In the genomic region with DNA sequence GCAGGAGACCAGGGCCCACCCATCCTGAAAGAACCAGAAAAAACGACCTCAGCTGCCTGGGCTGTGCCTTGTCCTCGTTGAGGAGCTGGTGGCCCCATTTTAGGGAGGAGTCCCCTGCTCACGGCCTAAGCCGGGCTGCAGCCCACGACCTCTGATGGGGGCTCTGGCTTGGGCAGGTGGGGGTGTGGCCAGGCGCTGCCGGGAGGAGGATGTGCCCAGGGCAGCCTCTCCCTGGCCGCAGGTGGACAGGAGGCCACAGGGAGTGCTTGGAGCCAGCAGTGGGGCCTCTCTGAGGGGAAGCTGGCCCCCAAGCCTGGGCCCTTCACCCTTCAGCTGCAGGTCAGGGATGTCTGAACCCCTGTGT, we compare ENCODE assay signal across 24 cellular contexts. TPM values are rescaled to one million over a fixed set of nuclear protein-coding genes. Genes with fewer than 3 reads are reported as not detected.
DNase-seq lines count a peak whose midpoint lies in the region; ATAC-seq, FAIRE-seq and TF ChIP-seq lines count a peak whose summit lies in the region.
"Had no signal": no experiment of that assay in that cellular context is flagged by ENCODE, and none has a peak within 500 bp of the region (broad histone marks: within the 10 kb centered on the region; RNA-seq: fewer than 3 reads in every experiment).

No MANE protein-coding gene starts in this region.

- BruUV-seq in Caco-2 (replicated peaks; lab: Mats Ljungman, UMichigan) (no TSS peak), K562 (replicated peaks; lab: Mats Ljungman, UMichigan) (no TSS peak)

- CTCF ChIA-PET in Caco-2 (lab: Charles Lee) (interaction anchor here (1.8 kb wide), 1 partner anchor 13 kb away, joined by 4 read pairs; no protein-coding TSS in a partner anchor), K562 (lab: Yijun Ruan, JAX; ENCODE audit: low intra/inter-chr PET ratio) (no interaction called here)

- H3K9ac ChIP-seq in K562 (ENCODE audit: insufficient read depth in 1 of 2, low read depth in 2 of 2, low read length in 2 of 2): peak overlapping the region in 1 of 2 experiments; percentile 76; a peak in 2 of 4 replicates

- intact Hi-C loops in Caco-2 (cut with micrococcal nuclease; ENCODE audit: unreplicated experiment): no loop called here
- intact Hi-C loops in K562 (cut with micrococcal nuclease): no loop called here
- intact Hi-C loops in sigmoid colon (cut with DNase I): no loop called here
- intact Hi-C loops in natural killer cell (cut with micrococcal nuclease): no loop called here

- H3K4me3 Mint-ChIP-seq in Caco-2 (ENCODE audit: unreplicated experiment): peak overlapping the region; percentile 66
- H3K4me3 Mint-ChIP-seq in natural killer cell: no peak overlapping the region
- H3K4me3 Mint-ChIP-seq: dendritic cell treated with granulocyte-macrophage colony-stimulating factor and Interleukin-4, amounts not matched to agents 40 ng/mL and 50 ng/mL, for 4 days had no signal

- H3K4me1 ChIP-seq in Caco-2 (peaks cover 11% of the 10 kb centered on the region), K562 (replicated peaks in 1 of 2; ENCODE audit: control insufficient read depth in 2 of 2, insufficient read depth in 2 of 2, low read length in 2 of 2) (peaks cover 10 to 70% of the 10 kb centered on the region in 2 experiments; a peak in 4 of 5 replicates), sigmoid colon (peaks cover 0 to 32% (median 26%) of the 10 kb centered on the region in 4 donors), suprapubic skin (peaks cover 33% of the 10 kb centered on the region)

- H3K9me3 Mint-ChIP-seq in Caco-2 (ENCODE audit: unreplicated experiment) (no peaks in the 10 kb centered on the region), natural killer cell (no peaks in the 10 kb centered on the region)
- H3K9me3 Mint-ChIP-seq: dendritic cell treated with granulocyte-macrophage colony-stimulating factor and Interleukin-4, amounts not matched to agents 40 ng/mL and 50 ng/mL, for 4 days; IgD-negative memory B cell; mesothelial cell of epicardium had no signal

- no peak overlapping the region for H3K27ac ChIP-seq in K562 (ENCODE audit: extremely low read depth, low read depth, low read length)
- peak overlapping the region; percentile 38 for H3K27ac ChIP-seq in layer of hippocampus (ENCODE audit: low read depth, low read length)
- H3K27ac ChIP-seq in sigmoid colon: peak overlapping the region; percentile 3 to 62 (median 28)
- H3K27ac ChIP-seq in suprapubic skin: no peak overlapping the region
- H3K27ac ChIP-seq: prostate gland had no signal

- no peaks in the 10 kb centered on the region for H3K27me3 ChIP-seq in Caco-2 (replicated peaks; ENCODE audit: control insufficient read depth, insufficient read depth, low read length)
- H3K27me3 ChIP-seq in K562 (ENCODE audit: control insufficient read depth in 2 of 2, insufficient read depth in 2 of 2, low read length in 2 of 2): no peaks in the 10 kb centered on the region
- H3K27me3 ChIP-seq in layer of hippocampus (ENCODE audit: control insufficient read depth, insufficient read depth, low read length): peaks cover 5% of the 10 kb centered on the region
- peaks cover 0 to 20% (median 20%) of the 10 kb centered on the region in 3 donors for H3K27me3 ChIP-seq in sigmoid colon
- H3K27me3 ChIP-seq in suprapubic skin: peaks cover 26% of the 10 kb centered on the region
- H3K27me3 ChIP-seq: MG63 had no signal

- H3K9me3 ChIP-seq in Caco-2 (no peaks in the 10 kb centered on the region), K562 (replicated peaks; ENCODE audit: control insufficient read depth, insufficient read depth, low read depth, low read length) (no peaks in the 10 kb centered on the region), sigmoid colon (no peaks in the 10 kb centered on the region), suprapubic skin (no peaks in the 10 kb centered on the region)
- H3K9me3 ChIP-seq: MG63, prostate gland had no signal

- H3K27me3 Mint-ChIP-seq in Caco-2 (ENCODE audit: insufficient read depth, unreplicated experiment) (no peaks in the 10 kb centered on the region), natural killer cell (ENCODE audit: low read depth in 2 of 2) (peaks cover 24 to 29% of the 10 kb centered on the region in 2 donors)

- no peak for TF ChIP-seq POLR2A in K562 (conservative IDR thresholded peaks at IDR 0.05)
- TF ChIP-seq POLR2A in sigmoid colon (IDR thresholded peaks at IDR 0.05): no peak
- no peak for TF ChIP-seq POLR2A in suprapubic skin (IDR thresholded peaks at IDR 0.05)

- in situ Hi-C loops in K562 (cut with MboI): no loop called here

- H3K79me2 ChIP-seq in K562 (ENCODE audit: control insufficient read depth, insufficient read depth, low read length): peaks cover 12% of the 10 kb centered on the region

- no peak for DNase-seq in Caco-2
- no peak for DNase-seq in K562 (ENCODE audit: extremely low read depth in 1 of 4, low spot score in 3 of 4)
- DNase-seq in sigmoid colon: no peak
- no peak for DNase-seq in suprapubic skin (ENCODE audit: low spot score in 2 of 2)
- no peak for DNase-seq in natural killer cell
- no peak for DNase-seq in HuH-7 (ENCODE audit: low spot score)
- DNase-seq: ACHN; activated CD4-positive, alpha-beta T cell treated with anti-CD3 and anti-CD28 coated beads, Interleukin-2, amount 50 U/mL, for 1 hour; activated CD8-positive, alpha-beta memory T cell treated with anti-CD3 and anti-CD28 coated beads, Interleukin-2, amount 50 U/mL, for 4 hours; foreskin fibroblast; MG63; NCI-H1694; OCI-M1; T-helper 1 cell had no signal

- H3K9me1 ChIP-seq in K562 (ENCODE audit: control insufficient read depth, insufficient read depth, low read length): no peaks in the 10 kb centered on the region

- WGBS in K562 (ENCODE audit: insufficient coverage, low coverage, missing lambda C conversion rate): 63% methylated on average over 8 of the region's 8 CpGs
- WGBS in sigmoid colon, 2 donors: 24 to 52% methylated on average over 8 of the region's 8 CpGs
- no CpG with 5 or more reads among the region's 8 CpGs for WGBS in suprapubic skin

- H4K20me1 ChIP-seq in K562 (replicated peaks; ENCODE audit: control insufficient read depth, insufficient read depth, low read length): no peaks in the 10 kb centered on the region

- H3K36me3 Mint-ChIP-seq in Caco-2 (ENCODE audit: insufficient read depth, unreplicated experiment) (peaks cover 6% of the 10 kb centered on the region), natural killer cell (no peaks in the 10 kb centered on the region)
- H3K36me3 Mint-ChIP-seq: IgD-negative memory B cell had no signal

- no peak for ATAC-seq in K562
- no peak for ATAC-seq in natural killer cell
- no peak for ATAC-seq in HG03571 (IDR thresholded peaks at IDR 0.05; ENCODE audit: unreplicated experiment)

- TF ChIP-seq RAD21 in K562 (CRISPR knock-in tag; conservative IDR thresholded peaks at IDR 0.05 in 1 of 2, IDR thresholded peaks at IDR 0.05 in 1 of 2): no peak

- FAIRE-seq in K562 (lab: Jason Lieb, UNC): no peak
- FAIRE-seq: bronchial epithelial cell had no signal

- H2AFZ ChIP-seq in K562 (ENCODE audit: low read depth, low read length): no peak overlapping the region

- POLR2A ChIA-PET in Caco-2 (lab: Charles Lee): interaction anchor here (1.2 kb wide), 1 partner anchor 13 kb away, joined by 5 read pairs; no protein-coding TSS in a partner anchor
- POLR2A ChIA-PET in K562 (lab: Yijun Ruan, JAX): interaction anchor here (0.7 to 3.2 kb wide), 3 partner anchors 9 to 13 kb away, joined by 3 to 44 read pairs (median 4); no protein-coding TSS in a partner anchor

- no peak overlapping the region for H3K4me2 ChIP-seq in K562 (ENCODE audit: insufficient read depth, low read length)

- H3K4me1 Mint-ChIP-seq in Caco-2 (ENCODE audit: low read depth, unreplicated experiment) (peaks cover 6% of the 10 kb centered on the region), natural killer cell (peaks cover 6 to 7% of the 10 kb centered on the region in 2 donors)

- TF ChIP-seq CTCF in Caco-2 (IDR thresholded peaks at IDR 0.05; ENCODE audit: insufficient read depth in 1 of 2, low read depth in 1 of 2, low read length in 1 of 2, severe bottlenecking in 1 of 2, unreplicated experiment in 1 of 2) (no peak), K562 (IDR thresholded peaks at IDR 0.05 in 2 of 3, conservative IDR thresholded peaks at IDR 0.05 in 1 of 3; ENCODE audit: insufficient read depth in 2 of 3, low read depth in 1 of 3, low read length in 3 of 3) (no peak), sigmoid colon (IDR thresholded peaks at IDR 0.05) (no peak), suprapubic skin (IDR thresholded peaks at IDR 0.05) (no peak), natural killer cell (IDR thresholded peaks at IDR 0.05) (no peak)

- H3K4me3 ChIP-seq in Caco-2 (ENCODE audit: low read depth, low read length) (no peak overlapping the region), K562 (no peak overlapping the region), sigmoid colon (no peak overlapping the region), suprapubic skin (no peak overlapping the region)
- H3K4me3 ChIP-seq: MG63, prostate gland had no signal

- H3K36me3 ChIP-seq in Caco-2 (ENCODE audit: control insufficient read depth, insufficient read depth, low read length) (peaks cover 2% of the 10 kb centered on the region), K562 (ENCODE audit: control insufficient read depth, insufficient read depth, low read length) (peaks cover 4% of the 10 kb centered on the region; the same call in 1 of the 3 replicates), sigmoid colon (no peaks in the 10 kb centered on the region), suprapubic skin (no peaks in the 10 kb centered on the region)
- H3K36me3 ChIP-seq: MG63, prostate gland had no signal

- H3K27ac Mint-ChIP-seq in Caco-2 (ENCODE audit: unreplicated experiment) (no peak overlapping the region), natural killer cell (no peak overlapping the region)
- H3K27ac Mint-ChIP-seq: CD14-positive monocyte; dendritic cell treated with granulocyte-macrophage colony-stimulating factor and Interleukin-4, amounts not matched to agents 40 ng/mL and 50 ng/mL, for 4 days; IgD-negative memory B cell; mesothelial cell of epicardium had no signal

- TF ChIP-seq EP300 in K562 (IDR thresholded peaks at IDR 0.05; ENCODE audit: low read length) (no peak), sigmoid colon (IDR thresholded peaks at IDR 0.05) (no peak), suprapubic skin (IDR thresholded peaks at IDR 0.05) (no peak)

RNA-seq across cellular contexts. Expression of a gene that starts 2.5 kb away (rescaled TPM):
- total RNA-seq in Caco-2 (2022): 40.4 and 40.6 TPM in 2 replicates
- 11.8 and 45.1 TPM in 2 replicates for total RNA-seq in K562 (2011; cell fraction: chromatin; rRNA removed; ENCODE audit: low replicate concordance)
- total RNA-seq in K562 (2011; cell fraction: nucleolus; rRNA removed): 39.9 and 47.9 TPM in 2 replicates
- total RNA-seq in K562 (2011; cell fraction: nucleoplasm; rRNA removed): 25.8 and 26.4 TPM in 2 replicates
- total RNA-seq in K562 (2014; rRNA removed): 22.3 and 25.2 TPM in 2 replicates
- 2.8 TPM in 2 replicates for total RNA-seq in K562 (2014; rRNA removed; fragmentation: Illumina TruSeq; extraction: Trizol)
- total RNA-seq in K562 (2015; rRNA removed; fragmentation: Illumina TruSeq; extraction: Trizol): 5.9 and 7.4 TPM in 2 replicates
- total RNA-seq in K562 (2021): 20.4 TPM in 2 replicates
- polyA plus RNA-seq in K562 (2011; rRNA removed): 11.4 and 20.2 TPM in 2 replicates
- polyA plus RNA-seq in K562 (2011; cell fraction: cytosol; rRNA removed): 26.7 and 64.0 TPM in 2 replicates
- 41.8 and 57.7 TPM in 2 replicates for polyA plus RNA-seq in K562 (2011; cell fraction: nucleus; rRNA removed)
- polyA plus RNA-seq in K562 (2012): 9.0 and 14.4 TPM in 2 replicates
- 4.2 and 6.8 TPM in 2 replicates for polyA plus RNA-seq in K562 (2014; fragmentation: Illumina TruSeq; extraction: Trizol)
- polyA plus RNA-seq in K562 (2014; fragmentation: Nextera tagmentation; extraction: Ambion mirVana): under 1 TPM; 0.08 to 0.21 TPM
- 20.5 and 21.2 TPM in 2 replicates for polyA plus RNA-seq in K562 (2014; rRNA removed)
- 3.7 and 4.5 TPM in 2 replicates for polyA minus RNA-seq in K562 (2011; rRNA and poly(A)+ RNA removed)
- polyA minus RNA-seq in K562 (2011; cell fraction: cytosol; rRNA and poly(A)+ RNA removed): 13.1 and 14.0 TPM in 2 replicates
- 9.0 and 9.8 TPM in 2 replicates for polyA minus RNA-seq in K562 (2011; cell fraction: nucleus; rRNA and poly(A)+ RNA removed)
- total RNA-seq in sigmoid colon: 10 to 100 TPM in 3 of 4 donors, 1 to 10 TPM in 1; 9.6 to 18.3 (median 14.3) TPM
- polyA plus RNA-seq in sigmoid colon: 1 to 10 TPM in 1 of 3 donors, under 1 TPM in 2; 0.23 to 6.5 (median 0.60) TPM
- 10 to 100 TPM in 1 of 4 donors, 1 to 10 TPM in 3; 3.8 to 13.1 (median 6.3) TPM for total RNA-seq in suprapubic skin
- total RNA-seq in natural killer cell: under 1 TPM in 2 of 3 donors, not detected in 1; 0.31 to 0.39 TPM
- total RNA-seq: bronchial epithelial cell had no signal

RNA-seq across cellular contexts. Expression of a gene that starts 27.6 kb away (rescaled TPM):
- total RNA-seq in Caco-2 (2022) (68.7 and 77.1 TPM in 2 replicates), K562 (2014; rRNA removed) (45.5 and 56.5 TPM in 2 replicates), K562 (2014; rRNA removed; fragmentation: Illumina TruSeq; extraction: Trizol) (7.2 and 8.5 TPM in 2 replicates), K562 (2015; rRNA removed; fragmentation: Illumina TruSeq; extraction: Trizol) (27.7 and 31.8 TPM in 2 replicates), K562 (2021) (52.6 and 54.5 TPM in 2 replicates), sigmoid colon (10 to 100 TPM; 28.0 to 62.4 (median 33.7) TPM), suprapubic skin (10 to 100 TPM; 43.5 to 73.2 (median 63.5) TPM), natural killer cell (10 to 100 TPM; 10.3 to 19.4 (median 12.0) TPM)
- total RNA-seq in K562 (2011; cell fraction: chromatin; rRNA removed; ENCODE audit: low replicate concordance): 18.6 and 52.7 TPM in 2 replicates
- total RNA-seq in K562 (2011; cell fraction: nucleolus; rRNA removed): 77.5 and 84.7 TPM in 2 replicates
- total RNA-seq in K562 (2011; cell fraction: nucleoplasm; rRNA removed): 39.6 and 45.3 TPM in 2 replicates
- polyA plus RNA-seq in K562 (2011; rRNA removed) (17.3 and 25.4 TPM in 2 replicates), K562 (2014; fragmentation: Illumina TruSeq; extraction: Trizol) (23.9 and 38.6 TPM in 2 replicates), K562 (2014; fragmentation: Nextera tagmentation; extraction: Ambion mirVana) (under 1 TPM; 0.13 to 0.45 TPM), K562 (2014; rRNA removed) (47.1 and 51.9 TPM in 2 replicates), sigmoid colon (100 to 1,000 TPM in 2 of 3 donors, 10 to 100 TPM in 1; 92.5 to 345 (median 181) TPM)
- 37.8 and 64.3 TPM in 2 replicates for polyA plus RNA-seq in K562 (2011; cell fraction: cytosol; rRNA removed)
- polyA plus RNA-seq in K562 (2011; cell fraction: nucleus; rRNA removed): 26.1 and 33.3 TPM in 2 replicates
- polyA plus RNA-seq in K562 (2012): 34.3 and 52.5 TPM in 2 replicates
- 10.0 and 12.2 TPM in 2 replicates for polyA minus RNA-seq in K562 (2011; rRNA and poly(A)+ RNA removed)
- polyA minus RNA-seq in K562 (2011; cell fraction: cytosol; rRNA and poly(A)+ RNA removed): 19.5 and 23.0 TPM in 2 replicates
- polyA minus RNA-seq in K562 (2011; cell fraction: nucleus; rRNA and poly(A)+ RNA removed): 21.4 and 30.0 TPM in 2 replicates

RNA-seq across cellular contexts. Expression of a gene that starts 27.9 kb away (rescaled TPM):
- total RNA-seq in Caco-2 (2022) (not detected in 2 replicates), K562 (2014; rRNA removed) (0.12 TPM in 1 of 2 replicates, not detected in the other), K562 (2014; rRNA removed; fragmentation: Illumina TruSeq; extraction: Trizol) (not detected in 2 replicates), K562 (2015; rRNA removed; fragmentation: Illumina TruSeq; extraction: Trizol) (0.11 TPM in 1 of 2 replicates, not detected in the other), K562 (2021) (0.29 TPM in 1 of 2 replicates, not detected in the other), sigmoid colon (1 to 10 TPM; 1.5 to 6.4 (median 2.1) TPM), suprapubic skin (1 to 10 TPM in 2 of 4 donors, under 1 TPM in 1, not detected in 1; 0.32 to 3.5 (median 2.8) TPM), natural killer cell (not detected)
- total RNA-seq in K562 (2011; cell fraction: chromatin; rRNA removed; ENCODE audit: low replicate concordance): 0.44 TPM in 1 of 2 replicates, not detected in the other
- total RNA-seq in K562 (2011; cell fraction: nucleolus; rRNA removed): 0.17 and 0.26 TPM in 2 replicates
- total RNA-seq in K562 (2011; cell fraction: nucleoplasm; rRNA removed): 0.44 TPM in 1 of 2 replicates, not detected in the other
- polyA plus RNA-seq in K562 (2011; rRNA removed) (0.11 and 0.14 TPM in 2 replicates), K562 (2014; fragmentation: Illumina TruSeq; extraction: Trizol) (0.11 and 0.21 TPM in 2 replicates), K562 (2014; fragmentation: Nextera tagmentation; extraction: Ambion mirVana) (under 1 TPM in 1 of 2 experiments, not detected in 1; 0.10 TPM), K562 (2014; rRNA removed) (0.16 TPM in 1 of 2 replicates, not detected in the other), sigmoid colon (1 to 10 TPM; 1.2 to 9.2 (median 1.8) TPM)
- 0.35 and 0.42 TPM in 2 replicates for polyA plus RNA-seq in K562 (2011; cell fraction: cytosol; rRNA removed)
- 0.10 and 1.1 TPM in 2 replicates for polyA plus RNA-seq in K562 (2011; cell fraction: nucleus; rRNA removed)
- 0.14 TPM in 1 of 2 replicates, not detected in the other for polyA plus RNA-seq in K562 (2012)
- polyA minus RNA-seq in K562 (2011; rRNA and poly(A)+ RNA removed): 0.14 TPM in 1 of 2 replicates, not detected in the other
- polyA minus RNA-seq in K562 (2011; cell fraction: cytosol; rRNA and poly(A)+ RNA removed): not detected in 2 replicates
- polyA minus RNA-seq in K562 (2011; cell fraction: nucleus; rRNA and poly(A)+ RNA removed): 0.40 TPM in 1 of 2 replicates, not detected in the other
- total RNA-seq: bronchial epithelial cell, kidney epithelial cell had no signal
- polyA plus RNA-seq: CD14-positive monocyte, neural cell had no signal

RNA-seq across cellular contexts. Expression of a gene that starts 33.5 kb away (rescaled TPM):
- total RNA-seq in Caco-2 (2022) (not detected in 2 replicates), K562 (2014; rRNA removed) (0.45 and 0.57 TPM in 2 replicates), K562 (2014; rRNA removed; fragmentation: Illumina TruSeq; extraction: Trizol) (0.33 TPM in 1 of 2 replicates, not detected in the other), K562 (2015; rRNA removed; fragmentation: Illumina TruSeq; extraction: Trizol) (not detected in 2 replicates), K562 (2021) (not detected in 2 replicates), sigmoid colon (10 to 100 TPM in 1 of 4 donors, 1 to 10 TPM in 3; 1.2 to 19.1 (median 8.1) TPM), suprapubic skin (1 to 10 TPM; 4.0 to 8.3 (median 5.9) TPM), natural killer cell (not detected)
- total RNA-seq in K562 (2011; cell fraction: chromatin; rRNA removed; ENCODE audit: low replicate concordance): 0.86 TPM in 1 of 2 replicates, not detected in the other
- 0.67 and 1.6 TPM in 2 replicates for total RNA-seq in K562 (2011; cell fraction: nucleolus; rRNA removed)
- 0.81 TPM in 1 of 2 replicates, not detected in the other for total RNA-seq in K562 (2011; cell fraction: nucleoplasm; rRNA removed)
- polyA plus RNA-seq in K562 (2011; rRNA removed) (0.42 TPM in 1 of 2 replicates, not detected in the other), K562 (2014; fragmentation: Illumina TruSeq; extraction: Trizol) (not detected in 2 replicates), K562 (2014; fragmentation: Nextera tagmentation; extraction: Ambion mirVana) (under 1 TPM in 1 of 2 experiments, not detected in 1; 0.10 TPM), K562 (2014; rRNA removed) (2.2 TPM in 1 of 2 replicates, not detected in the other), sigmoid colon (1 to 10 TPM; 2.3 to 5.9 (median 4.2) TPM)
- 0.98 TPM in 1 of 2 replicates, not detected in the other for polyA plus RNA-seq in K562 (2011; cell fraction: cytosol; rRNA removed)
- polyA plus RNA-seq in K562 (2011; cell fraction: nucleus; rRNA removed): 4.3 TPM in 1 of 2 replicates, not detected in the other
- polyA plus RNA-seq in K562 (2012): 0.12 TPM in 1 of 2 replicates, not detected in the other
- not detected in 2 replicates for polyA minus RNA-seq in K562 (2011; rRNA and poly(A)+ RNA removed)
- not detected in 2 replicates for polyA minus RNA-seq in K562 (2011; cell fraction: cytosol; rRNA and poly(A)+ RNA removed)
- polyA minus RNA-seq in K562 (2011; cell fraction: nucleus; rRNA and poly(A)+ RNA removed): not detected in 2 replicates
- total RNA-seq: bronchial epithelial cell, kidney epithelial cell, mesothelial cell of epicardium had no signal
- polyA plus RNA-seq: CD14-positive monocyte, IgD-negative memory B cell, neural cell had no signal

RNA-seq across cellular contexts. Expression of a gene that starts 43.2 kb away (rescaled TPM):
- total RNA-seq in Caco-2 (2022) (not detected in 2 replicates), K562 (2014; rRNA removed) (not detected in 2 replicates), K562 (2014; rRNA removed; fragmentation: Illumina TruSeq; extraction: Trizol) (not detected in 2 replicates), K562 (2015; rRNA removed; fragmentation: Illumina TruSeq; extraction: Trizol) (not detected in 2 replicates), K562 (2021) (not detected in 2 replicates), sigmoid colon (not detected), suprapubic skin (not detected), natural killer cell (not detected)
- 0.14 TPM in 1 of 2 replicates, not detected in the other for total RNA-seq in K562 (2011; cell fraction: chromatin; rRNA removed; ENCODE audit: low replicate concordance)
- total RNA-seq in K562 (2011; cell fraction: nucleolus; rRNA removed): not detected in 2 replicates
- not detected in 2 replicates for total RNA-seq in K562 (2011; cell fraction: nucleoplasm; rRNA removed)
- polyA plus RNA-seq in K562 (2011; rRNA removed) (not detected in 2 replicates), K562 (2014; fragmentation: Illumina TruSeq; extraction: Trizol) (not detected in 2 replicates), K562 (2014; fragmentation: Nextera tagmentation; extraction: Ambion mirVana) (not detected), K562 (2014; rRNA removed) (not detected in 2 replicates), sigmoid colon (under 1 TPM in 1 of 3 donors, not detected in 2; 0.04 TPM)
- not detected in 2 replicates for polyA plus RNA-seq in K562 (2011; cell fraction: cytosol; rRNA removed)
- not detected in 2 replicates for polyA plus RNA-seq in K562 (2011; cell fraction: nucleus; rRNA removed)
- not detected in 2 replicates for polyA plus RNA-seq in K562 (2012)
- polyA minus RNA-seq in K562 (2011; rRNA and poly(A)+ RNA removed): not detected in 2 replicates
- polyA minus RNA-seq in K562 (2011; cell fraction: cytosol; rRNA and poly(A)+ RNA removed): not detected in 2 replicates
- polyA minus RNA-seq in K562 (2011; cell fraction: nucleus; rRNA and poly(A)+ RNA removed): not detected in 2 replicates
- total RNA-seq: bronchial epithelial cell, kidney epithelial cell, mesothelial cell of epicardium, prostate gland had no signal
- polyA plus RNA-seq: CD14-positive monocyte, neural cell had no signal

Comparison
In these comparisons a context has a peak if more than half of its experiments do, and no peak if none do; other contexts are left out.
1. H3K27ac ChIP-seq: peak in layer of hippocampus (single experiment) and sigmoid colon (4 of 4); none in K562 (single experiment) and suprapubic skin (single experiment).